Comparison of ENCODE assay signal across 15 cellular contexts in the genomic region with DNA sequence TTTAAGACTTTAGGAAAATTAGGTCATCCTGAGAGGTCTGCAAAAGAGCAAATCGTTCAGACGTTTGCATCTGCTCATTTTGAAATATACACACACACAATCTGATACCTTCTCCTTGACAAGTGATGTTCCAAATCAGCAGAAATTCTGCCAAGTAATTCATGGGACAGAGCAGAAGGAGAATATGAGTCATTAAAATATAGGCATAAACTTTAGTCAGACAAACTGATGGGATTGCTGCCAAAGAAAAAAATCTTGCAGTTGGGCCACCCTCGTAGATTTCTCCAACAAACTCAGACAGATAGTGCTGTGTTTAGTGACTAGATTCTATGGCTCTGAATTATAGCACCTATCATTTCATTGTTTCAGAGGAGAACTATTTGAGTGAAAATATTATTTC.
DNase-seq lines count a peak whose midpoint lies in the region; ATAC-seq, FAIRE-seq and TF ChIP-seq lines count a peak whose summit lies in the region.
"Had no signal": no experiment of that assay in that cellular context is flagged by ENCODE, and none has a peak within 500 bp of the region (broad histone marks: within the 10 kb centered on the region; RNA-seq: fewer than 3 reads in every experiment).

No MANE protein-coding gene starts in this region.

- no peak for TF ChIP-seq EP300 in A549 (IDR thresholded peaks at IDR 0.05)
- no peak for TF ChIP-seq EP300 in transverse colon (IDR thresholded peaks at IDR 0.05; ENCODE audit: low read depth)

- no peaks in the 10 kb centered on the region for H3K79me1 ChIP-seq in trophoblast cell (ENCODE audit: low read length)

- no peaks in the 10 kb centered on the region for H3K36me3 Mint-ChIP-seq in endodermal cell (ENCODE audit: low read depth)
- H3K36me3 Mint-ChIP-seq: immature natural killer cell had no signal

- peaks cover 28% of the 10 kb centered on the region for H3K4me1 ChIP-seq in A549
- H3K4me1 ChIP-seq in adipocyte (ENCODE audit: control insufficient read depth, insufficient read depth, low read length): peaks cover 15% of the 10 kb centered on the region
- H3K4me1 ChIP-seq in transverse colon: peaks cover 0 to 7% (median 0%) of the 10 kb centered on the region in 4 donors
- no peaks in the 10 kb centered on the region for H3K4me1 ChIP-seq in trophoblast cell (ENCODE audit: control insufficient read depth in 1 of 2, insufficient read depth in 2 of 2, low read length in 2 of 2)
- H3K4me1 ChIP-seq in endodermal cell (ENCODE audit: control insufficient read depth, insufficient read depth, low read length): no peaks in the 10 kb centered on the region
- H3K4me1 ChIP-seq: suprapubic skin had no signal

- H3K27me3 ChIP-seq in adipocyte (replicated peaks; ENCODE audit: control insufficient read depth, insufficient read depth, low read length) (no peaks in the 10 kb centered on the region), transverse colon (no peaks in the 10 kb centered on the region), trophoblast cell (ENCODE audit: insufficient read depth, low read length) (no peaks in the 10 kb centered on the region), endodermal cell (ENCODE audit: control insufficient read depth, insufficient read depth, low read length, poor library complexity, severe bottlenecking) (no peaks in the 10 kb centered on the region)
- H3K27me3 ChIP-seq: dorsolateral prefrontal cortex, neutrophil, suprapubic skin had no signal

- H3K9me3 Mint-ChIP-seq in endodermal cell: no peaks in the 10 kb centered on the region

- H3K4me2 ChIP-seq in A549: peak overlapping the region; percentile 61
- no peak overlapping the region for H3K4me2 ChIP-seq in trophoblast cell (ENCODE audit: low read length)

- H3K9ac ChIP-seq in adipocyte (ENCODE audit: low read length) (no peak overlapping the region), trophoblast cell (ENCODE audit: low read length) (no peak overlapping the region), endodermal cell (ENCODE audit: extremely low read depth, low read length, poor library complexity, severe bottlenecking) (no peak overlapping the region)

- no peak overlapping the region for H3K27ac Mint-ChIP-seq in endodermal cell
- H3K27ac Mint-ChIP-seq: B cell, immature natural killer cell had no signal

- no peak overlapping the region for H4K8ac ChIP-seq in trophoblast cell (ENCODE audit: low read depth, low read length)

- no peak overlapping the region for H2AFZ ChIP-seq in trophoblast cell (ENCODE audit: insufficient read depth, low read length, poor library complexity)

- TF ChIP-seq POLR2A in A549 (IDR thresholded peaks at IDR 0.05; ENCODE audit: low read length) (no peak), transverse colon (IDR thresholded peaks at IDR 0.05) (no peak)

- ATAC-seq in A549: peak; percentile 59 to 73; a peak in 5 of 6 replicates
- no peak for ATAC-seq in GM21576 (IDR thresholded peaks at IDR 0.05; ENCODE audit: unreplicated experiment)

- in situ Hi-C loops in transverse colon (cut with MboI; ENCODE audit: low pct_ligation_motif_present in 1 of 4, low pct_unique_long_range_greater_than_20kb in 1 of 4, low sequenced_read_pairs in 3 of 4): no loop called here

- no peak overlapping the region for H2BK120ac ChIP-seq in trophoblast cell (ENCODE audit: insufficient read depth, low read length, poor library complexity)

- no peak overlapping the region for H3K4me3 Mint-ChIP-seq in endodermal cell
- H3K4me3 Mint-ChIP-seq: B cell, immature natural killer cell had no signal

- H3K27me3 Mint-ChIP-seq in endodermal cell (ENCODE audit: insufficient read depth): peaks cover 52% of the 10 kb centered on the region

- H2BK5ac ChIP-seq in trophoblast cell (ENCODE audit: low read depth, low read length, poor library complexity): no peak overlapping the region

- H3K36me3 ChIP-seq in adipocyte (ENCODE audit: control insufficient read depth, insufficient read depth, low read length, severe bottlenecking) (no peaks in the 10 kb centered on the region), transverse colon (no peaks in the 10 kb centered on the region), trophoblast cell (ENCODE audit: control insufficient read depth in 1 of 2, insufficient read depth in 2 of 2, low read length in 2 of 2) (no peaks in the 10 kb centered on the region), endodermal cell (ENCODE audit: control insufficient read depth, insufficient read depth, low read length) (no peaks in the 10 kb centered on the region)
- H3K36me3 ChIP-seq: neutrophil, suprapubic skin had no signal

- TF ChIP-seq RAD21 in A549 (conservative IDR thresholded peaks at IDR 0.05 in 1 of 2, IDR thresholded peaks at IDR 0.05 in 1 of 2): no peak

- no peak overlapping the region for H3K4ac ChIP-seq in trophoblast cell (ENCODE audit: low read depth, low read length)

- H3K27ac ChIP-seq in A549: peak overlapping the region; percentile 48 to 70
- H3K27ac ChIP-seq in transverse colon: no peak overlapping the region
- no peak overlapping the region for H3K27ac ChIP-seq in trophoblast cell (ENCODE audit: low read depth, low read length)
- H3K27ac ChIP-seq in endodermal cell (ENCODE audit: low read depth, low read length): no peak overlapping the region
- H3K27ac ChIP-seq: dorsolateral prefrontal cortex, neutrophil, suprapubic skin had no signal

- POLR2A ChIA-PET in A549 (lab: Yijun Ruan, JAX): no interaction called here

- CTCF ChIA-PET in A549 (lab: Yijun Ruan, JAX): interaction anchor here (1.0 kb wide), 1 partner anchor 9 kb away, joined by 3 read pairs; no protein-coding TSS in a partner anchor

- peak; percentile 7 for FAIRE-seq in A549 (lab: Jason Lieb, UNC)

- no peaks in the 10 kb centered on the region for H3K4me1 Mint-ChIP-seq in endodermal cell
- H3K4me1 Mint-ChIP-seq: B cell, immature natural killer cell had no signal

- no peak overlapping the region for H2BK12ac ChIP-seq in trophoblast cell (ENCODE audit: low read length)

- H3K4me3 ChIP-seq in A549: no peak overlapping the region
- H3K4me3 ChIP-seq in HFF-Myc (replicated peaks; ENCODE audit: low read depth, low read length): no peak overlapping the region
- no peak overlapping the region for H3K4me3 ChIP-seq in adipocyte (ENCODE audit: low read length)
- H3K4me3 ChIP-seq in transverse colon: no peak overlapping the region
- no peak overlapping the region for H3K4me3 ChIP-seq in trophoblast cell (ENCODE audit: low read depth, low read length)
- no peak overlapping the region for H3K4me3 ChIP-seq in endodermal cell (ENCODE audit: low read length)
- H3K4me3 ChIP-seq: dorsolateral prefrontal cortex, suprapubic skin had no signal

- intact Hi-C loops in transverse colon (cut with DNase I; ENCODE audit: low total_unique reads): no loop called here

- H3K9me3 ChIP-seq in A549: no peaks in the 10 kb centered on the region
- no peaks in the 10 kb centered on the region for H3K9me3 ChIP-seq in adipocyte (ENCODE audit: control insufficient read depth, low read length)
- no peaks in the 10 kb centered on the region for H3K9me3 ChIP-seq in transverse colon
- H3K9me3 ChIP-seq in trophoblast cell (ENCODE audit: insufficient read depth, low read depth, low read length): no peaks in the 10 kb centered on the region
- H3K9me3 ChIP-seq in endodermal cell (ENCODE audit: control insufficient read depth, low read length): no peaks in the 10 kb centered on the region
- H3K9me3 ChIP-seq: neutrophil, suprapubic skin had no signal

- DNase-seq in A549 (ENCODE audit: low read depth in 1 of 2, low spot score in 1 of 2): peak in 1 of 2 experiments; percentile 51
- DNase-seq in HFF-Myc (ENCODE audit: extremely low read depth, low read depth): peak; percentile 57
- peak; percentile 92 for DNase-seq in adipocyte (ENCODE audit: low read depth)
- DNase-seq in glomerular visceral epithelial cell (ENCODE audit: extremely low spot score): peak; percentile 49
- DNase-seq in transverse colon: no peak
- no peak for DNase-seq in trophoblast cell
- DNase-seq in endodermal cell: no peak
- DNase-seq: activated CD4-positive, CD25-positive, alpha-beta regulatory T cell treated with anti-CD3 and anti-CD28 coated beads, Interleukin-2, amount 50 U/mL, for 72 hours; immature natural killer cell; NCI-H2081 treated with DMSO at 0.1 percent for 48 hours had no signal

- no peak for TF ChIP-seq CTCF in A549 (IDR thresholded peaks at IDR 0.05)
- TF ChIP-seq CTCF in HFF-Myc (IDR thresholded peaks at IDR 0.05; ENCODE audit: low read depth, low read length, missing control alignments): no peak
- no peak for TF ChIP-seq CTCF in transverse colon (IDR thresholded peaks at IDR 0.05)
- no peak for TF ChIP-seq CTCF in endodermal cell (conservative IDR thresholded peaks at IDR 0.05)

- no peaks in the 10 kb centered on the region for H3K79me2 ChIP-seq in trophoblast cell (ENCODE audit: control insufficient read depth, insufficient read depth, low read length, poor library complexity)

- no peak overlapping the region for H3K18ac ChIP-seq in trophoblast cell (ENCODE audit: low read length)

- H3K14ac ChIP-seq in trophoblast cell (ENCODE audit: low read length): no peak overlapping the region

- 3% methylated on average over 3 of the region's 3 CpGs for WGBS in A549 (ENCODE audit: missing lambda C conversion rate)
- 18 to 24% methylated on average over 3 of the region's 3 CpGs for WGBS in transverse colon (ENCODE audit: low coverage in 1 of 2), 2 donors
- WGBS in trophoblast cell (ENCODE audit: extremely low coverage, insufficient coverage, insufficient read length): no CpG with 5 or more reads among the region's 3 CpGs
- WGBS in endodermal cell (ENCODE audit: insufficient coverage in 1 of 2, insufficient read length in 1 of 2), 2 experiments: 87 to 100% methylated on average over 1 to 3 of the region's 3 CpGs

- no peak overlapping the region for H3K23ac ChIP-seq in trophoblast cell (ENCODE audit: low read length)

- H4K91ac ChIP-seq in trophoblast cell (ENCODE audit: low read depth, low read length): no peak overlapping the region

- H2AK5ac ChIP-seq in trophoblast cell (ENCODE audit: low read length): no peak overlapping the region

- H4K12ac ChIP-seq in trophoblast cell (ENCODE audit: low read depth, low read length): no peak overlapping the region

TF ChIP-seq in A549, 52 proteins besides CTCF, POLR2A, EP300 and RAD21:
- TF ChIP-seq ZFP36 (IDR thresholded peaks at IDR 0.05; ENCODE audit: borderline replicate concordance, partially characterized antibody) (no peak), JUN (IDR thresholded peaks at IDR 0.05) (no peak), RCOR1 (IDR thresholded peaks at IDR 0.05; ENCODE audit: low read depth, low read length) (no peak), GATA3 (IDR thresholded peaks at IDR 0.05; ENCODE audit: borderline replicate concordance) (peak; percentile 80), FOSL2 (IDR thresholded peaks at IDR 0.05) (0 out of 2 replicates have a peak, but pooled peaks have one; percentile 42), FOSL2 (CRISPR knock-in tag; IDR thresholded peaks at IDR 0.05) (peak; percentile 66; the same call in 1 of the 2 replicates), MAFK (IDR thresholded peaks at IDR 0.05; ENCODE audit: partially characterized antibody) (peak; percentile 33), JUNB (IDR thresholded peaks at IDR 0.05) (peak; percentile 58; the same call in 1 of the 2 replicates)

Comparison
In these comparisons a context has a peak if more than half of its experiments do, and no peak if none do; other contexts are left out.
1. DNase-seq: peak in HFF-Myc (single experiment), adipocyte (single experiment) and glomerular visceral epithelial cell (single experiment); none in transverse colon (single experiment), trophoblast cell (0 of 2) and endodermal cell (single experiment).
2. H3K27ac ChIP-seq: peak in A549 (2 of 2); none in transverse colon (0 of 4), trophoblast cell (single experiment) and endodermal cell (single experiment).